8 cellular contexts compared by ENCODE assay signal in the genomic region with DNA sequence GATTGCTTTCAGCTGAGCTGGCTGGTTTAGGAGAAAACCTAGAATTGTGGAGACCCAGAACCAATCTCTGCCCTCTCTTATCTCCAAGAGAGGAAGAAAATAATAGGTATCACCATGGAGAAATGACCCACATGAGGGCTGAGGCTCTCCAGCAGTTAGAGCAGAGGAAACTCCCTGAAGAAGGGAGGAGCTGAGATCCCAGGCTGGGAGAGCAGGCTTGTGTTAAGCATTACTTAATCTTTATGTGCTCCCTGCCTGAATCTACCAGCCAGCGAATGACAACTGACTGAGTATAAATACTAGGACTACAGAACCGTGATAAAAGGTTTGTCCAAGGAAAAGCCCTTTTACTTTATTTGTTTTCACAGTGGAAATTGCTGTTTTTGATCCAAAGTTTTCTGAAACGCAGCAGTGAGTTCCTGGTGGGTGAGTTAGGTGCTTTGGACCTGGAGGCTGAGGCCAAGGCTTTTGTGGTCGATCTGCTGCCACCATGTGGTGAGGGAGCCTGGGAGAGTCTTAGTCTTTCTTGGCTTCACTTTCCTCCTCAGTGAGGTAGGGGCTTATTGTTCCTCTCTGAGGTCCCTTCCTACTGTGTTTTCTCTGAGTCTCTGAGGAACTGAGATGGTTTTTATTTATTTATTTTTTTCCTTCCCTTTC.
A peak's percentile ranks its signal among the peaks of the same experiment; 100 is the strongest.
DNase-seq lines count a peak whose midpoint lies in the region; ATAC-seq, FAIRE-seq and TF ChIP-seq lines count a peak whose summit lies in the region.
"Not testable (repeated sequence)": the region's sequence is repeated elsewhere in the genome, so short reads cannot be mapped to it uniquely, and the experiment has no call there.

No MANE protein-coding gene starts in this region.

- H3K79me2 ChIP-seq in K562 (ENCODE audit: control insufficient read depth, insufficient read depth, low read length), result not testable (repeated sequence)

- FAIRE-seq in K562 (lab: Jason Lieb, UNC), result not testable (repeated sequence)

- peak; percentile 21 for TF ChIP-seq CTCF in GM12873 (IDR thresholded peaks at IDR 0.05; ENCODE audit: insufficient read depth, low read depth, low read length, missing control alignments)
- not testable (repeated sequence) for TF ChIP-seq CTCF in WTC11 (IDR thresholded peaks at IDR 0.05); K562 (IDR thresholded peaks at IDR 0.05 in 2 of 3, conservative IDR thresholded peaks at IDR 0.05 in 1 of 3; ENCODE audit: insufficient read depth in 2 of 3, low read depth in 1 of 3, low read length in 3 of 3)
- peak; percentile 14 for TF ChIP-seq CTCF in cardiac muscle cell (IDR thresholded peaks at IDR 0.05; ENCODE audit: low read depth, low read length)
- TF ChIP-seq CTCF in neural crest cell (conservative IDR thresholded peaks at IDR 0.05), result peak; percentile 55
- TF ChIP-seq CTCF in transverse colon (IDR thresholded peaks at IDR 0.05), result peak in 2 of 5 experiments; percentile 26 to 37

- H3K36me3 ChIP-seq in K562 (ENCODE audit: control insufficient read depth, insufficient read depth, low read length); cardiac muscle cell; transverse colon: not testable (repeated sequence)

- H3K9me3 ChIP-seq in K562 (replicated peaks; ENCODE audit: control insufficient read depth, insufficient read depth, low read depth, low read length); cardiac muscle cell (ENCODE audit: low read depth); transverse colon: not testable (repeated sequence)

- not testable (repeated sequence) for H2AFZ ChIP-seq in K562 (ENCODE audit: low read depth, low read length)

- not testable (repeated sequence) for TF ChIP-seq POLR2A in K562 (conservative IDR thresholded peaks at IDR 0.05); transverse colon (IDR thresholded peaks at IDR 0.05)

- not testable (repeated sequence) for H3K4me3 ChIP-seq in K562, cardiac muscle cell, transverse colon

- H3K4me2 ChIP-seq in K562 (ENCODE audit: insufficient read depth, low read length), result not testable (repeated sequence)

- POLR2A ChIA-PET in WTC11 (lab: Charles Lee); K562 (lab: Yijun Ruan, JAX): not testable (repeated sequence)

- H3K4me1 Mint-ChIP-seq in WTC11, neural crest cell: not testable (repeated sequence)

- H3K27me3 ChIP-seq in K562 (ENCODE audit: control insufficient read depth in 2 of 2, insufficient read depth in 2 of 2, low read length in 2 of 2); cardiac muscle cell; transverse colon: not testable (repeated sequence)

- in situ Hi-C loops in K562 (cut with MboI); transverse colon (cut with MboI; ENCODE audit: low pct_ligation_motif_present in 1 of 4, low pct_unique_long_range_greater_than_20kb in 1 of 4, low sequenced_read_pairs in 3 of 4): not testable (repeated sequence)

- not testable (repeated sequence) for TF ChIP-seq RAD21 in K562 (CRISPR knock-in tag; conservative IDR thresholded peaks at IDR 0.05 in 1 of 2, IDR thresholded peaks at IDR 0.05 in 1 of 2)

- H3K27ac ChIP-seq in K562 (ENCODE audit: extremely low read depth, low read depth, low read length); cardiac muscle cell; transverse colon: not testable (repeated sequence)

- not testable (repeated sequence) for H3K27ac Mint-ChIP-seq in WTC11; neural crest cell (ENCODE audit: unreplicated experiment)

- not testable (repeated sequence) for H3K27me3 Mint-ChIP-seq in WTC11 (ENCODE audit: low read depth); neural crest cell (ENCODE audit: low read depth)

- not testable (repeated sequence) for H3K9ac ChIP-seq in K562 (ENCODE audit: insufficient read depth in 1 of 2, low read depth in 2 of 2, low read length in 2 of 2)

- H4K20me1 ChIP-seq in K562 (replicated peaks; ENCODE audit: control insufficient read depth, insufficient read depth, low read length), result not testable (repeated sequence)

- peak; percentile 67 for ATAC-seq in WTC11
- peak; percentile 75 for ATAC-seq in K562

- CTCF ChIA-PET in WTC11 (lab: Charles Lee); K562 (lab: Yijun Ruan, JAX; ENCODE audit: low intra/inter-chr PET ratio): not testable (repeated sequence)

- H3K36me3 Mint-ChIP-seq in WTC11; neural crest cell (ENCODE audit: low read depth): not testable (repeated sequence)

- not testable (repeated sequence) for H3K4me1 ChIP-seq in K562 (replicated peaks in 1 of 2; ENCODE audit: control insufficient read depth in 2 of 2, insufficient read depth in 2 of 2, low read length in 2 of 2); cardiac muscle cell (ENCODE audit: low read depth); transverse colon

- not testable (repeated sequence) for H3K9me3 Mint-ChIP-seq in WTC11, neural crest cell

- intact Hi-C loops in K562 (cut with micrococcal nuclease); transverse colon (cut with DNase I; ENCODE audit: low total_unique reads): not testable (repeated sequence)

- not testable (repeated sequence) for H3K9me1 ChIP-seq in K562 (ENCODE audit: control insufficient read depth, insufficient read depth, low read length)

- BruUV-seq in K562 (replicated peaks; lab: Mats Ljungman, UMichigan), result not testable (repeated sequence)

- TF ChIP-seq EP300 in K562 (IDR thresholded peaks at IDR 0.05; ENCODE audit: low read length); transverse colon (IDR thresholded peaks at IDR 0.05; ENCODE audit: low read depth): not testable (repeated sequence)

- DNase-seq in WTC11 (ENCODE audit: low spot score) (peak; percentile 65), neural crest cell (ENCODE audit: low read depth, low spot score) (peak; percentile 40), transverse colon (peak; percentile 65)
- peak; percentile 64 for DNase-seq in activated T-cell treated with anti-CD3 and anti-CD28 coated beads, Interleukin-2, amount 50 U/mL, for 1 hour
- not testable (repeated sequence) for DNase-seq in K562 (ENCODE audit: extremely low read depth in 1 of 4, low spot score in 3 of 4); cardiac muscle cell (ENCODE audit: low read depth in 1 of 2, low spot score in 1 of 2)
- DNase-seq in stimulated activated CD4-positive, alpha-beta T cell treated with anti-CD3 and anti-CD28 coated beads, Interleukin-4, amount 100 ng/mL, for 4 hours, result peak; percentile 45 to 53

- 0% methylated on average over 1 of the region's 4 CpGs for WGBS in K562 (ENCODE audit: insufficient coverage, low coverage, missing lambda C conversion rate)
- WGBS in transverse colon (ENCODE audit: low coverage in 1 of 2), 2 donors, result 5% methylated on average over 3 of the region's 4 CpGs; no CpG with 5 or more reads in 1 of the 2 donors

- not testable (repeated sequence) for H3K4me3 Mint-ChIP-seq in WTC11, neural crest cell
